ENCODE assay signal across 1 cellular context in genomic region chr22:37802310-37803194, GRCh38.
A peak's percentile ranks its signal among the peaks of the same experiment; 100 is the strongest.
TF ChIP-seq lines count a peak whose summit lies in the region.

No MANE protein-coding gene starts in this region.

TF ChIP-seq in HCT116, 20 proteins besides CTCF, POLR2A, EP300 and RAD21 (continued from another document):
- TF ChIP-seq ZBTB33 (IDR thresholded peaks at IDR 0.05; ENCODE audit: extremely low read depth, insufficient replicate concordance, low read length) (peak; percentile 79), EZH2phosphoT487 (IDR thresholded peaks at IDR 0.05; ENCODE audit: borderline replicate concordance) (no peak), SP1 (IDR thresholded peaks at IDR 0.05; ENCODE audit: low read depth) (no peak), YY1 (IDR thresholded peaks at IDR 0.05; ENCODE audit: extremely low read depth, insufficient replicate concordance, low read depth, low read length) (no peak), SIN3A (IDR thresholded peaks at IDR 0.05; ENCODE audit: low read depth) (no peak), CEBPB (IDR thresholded peaks at IDR 0.05; ENCODE audit: low read depth) (no peak), JUND (IDR thresholded peaks at IDR 0.05) (no peak), EZH2 (IDR thresholded peaks at IDR 0.05) (no peak), POLR2AphosphoS5 (IDR thresholded peaks at IDR 0.05; ENCODE audit: low read depth, low read length) (no peak)
TF ChIP-seq in HCT116: peak in this region for 2.
